Comparison of ENCODE assay signal across 16 cellular contexts in the genomic region with DNA sequence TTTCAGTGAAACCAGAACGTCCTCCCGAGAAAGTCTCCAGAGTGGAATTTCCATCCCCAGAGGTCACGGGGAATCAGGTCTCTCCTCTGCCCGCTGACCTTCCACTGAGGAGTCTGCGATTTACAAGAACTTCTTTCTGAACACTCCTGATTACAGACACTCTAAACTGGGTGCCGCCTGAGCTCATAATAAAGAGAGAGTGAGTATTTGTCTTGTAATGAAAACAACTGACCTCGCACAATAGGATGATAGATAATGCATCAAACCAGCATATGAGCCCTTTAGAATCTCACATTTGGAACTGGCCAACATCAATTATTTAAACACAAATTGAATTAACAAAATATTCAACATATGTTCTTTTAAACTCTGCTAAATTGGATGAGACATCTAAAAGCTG. TPM values are rescaled to one million over a fixed set of nuclear protein-coding genes. Genes with fewer than 3 reads are reported as not detected.
A peak's percentile ranks its signal among the peaks of the same experiment; 100 is the strongest.
DNase-seq lines count a peak whose midpoint lies in the region; ATAC-seq and TF ChIP-seq lines count a peak whose summit lies in the region.
"Had no signal": no experiment of that assay in that cellular context is flagged by ENCODE, and none has a peak within 500 bp of the region (broad histone marks: within the 10 kb centered on the region; RNA-seq: fewer than 3 reads in every experiment).

No MANE protein-coding gene starts in this region.

- no peak for TF ChIP-seq EP300 in stomach (IDR thresholded peaks at IDR 0.05)

- H3K36me3 ChIP-seq in RWPE2 (ENCODE audit: low read depth) (no peaks in the 10 kb centered on the region), stomach (no peaks in the 10 kb centered on the region)

- TF ChIP-seq POLR2A in stomach (IDR thresholded peaks at IDR 0.05), result no peak

- H3K27me3 ChIP-seq in RWPE2 (ENCODE audit: insufficient read depth, poor library complexity, severe bottlenecking) (no peaks in the 10 kb centered on the region), stomach (peaks cover 0 to 44% (median 0%) of the 10 kb centered on the region in 3 donors)

- H3K4me3 ChIP-seq in RWPE2 (ENCODE audit: severe bottlenecking), result no peak overlapping the region
- no peak overlapping the region for H3K4me3 ChIP-seq in stomach

- no peak for TF ChIP-seq CTCF in RWPE2 (IDR thresholded peaks at IDR 0.05; ENCODE audit: poor library complexity, severe bottlenecking)
- no peak for TF ChIP-seq CTCF in stomach (IDR thresholded peaks at IDR 0.05)

- H3K27ac ChIP-seq in RWPE2 (ENCODE audit: poor library complexity, severe bottlenecking) (no peak overlapping the region), stomach (no peak overlapping the region)

- intact Hi-C loops in stomach (cut with DNase I; ENCODE audit: low total_unique reads), result no loop called here

- ATAC-seq in RWPE2 (ENCODE audit: low read depth) (no peak), HG03097 (IDR thresholded peaks at IDR 0.05; ENCODE audit: low FRiP score, unreplicated experiment) (no peak)
- ATAC-seq: activated CD8-positive, alpha-beta memory T cell treated with anti-CD3 and anti-CD28 coated beads, Interleukin-2, amount 10 ng/mL, durations not matched to agents 7 days and 5 days; activated T-helper 17 cell treated with anti-CD3 and anti-CD28 coated beads, Interleukin-2, amount 50 U/mL, for 72 hours; HCT116; left lobe of liver had no signal

- H3K9me3 ChIP-seq in RWPE2 (ENCODE audit: severe bottlenecking) (no peaks in the 10 kb centered on the region), stomach (no peaks in the 10 kb centered on the region)

- 63 to 75% (median 72%) methylated on average over 7 of the region's 7 CpGs for WGBS in stomach, 5 donors

- H3K4me1 ChIP-seq in RWPE2 (ENCODE audit: insufficient read depth, poor library complexity, severe bottlenecking) (no peaks in the 10 kb centered on the region), stomach (peaks cover 0 to 22% (median 6%) of the 10 kb centered on the region in 4 donors)

- DNase-seq in DMS153 (lab: John Stamatoyannopoulos, UW) (peak; percentile 17), DMS153 treated with DMSO at 0.1 percent for 48 hours (lab: John Stamatoyannopoulos, UW; ENCODE audit: unreplicated experiment) (no peak), RWPE2 (ENCODE audit: low spot score) (peak; percentile 1), globus pallidus (ENCODE audit: low spot score) (peak; percentile 58), retina (peak; percentile 43), stomach (no peak), NCI-H345 treated with DMSO at 0.1 percent for 48 hours (lab: John Stamatoyannopoulos, UW; ENCODE audit: unreplicated experiment) (no peak)
- DNase-seq: 8988T; activated CD8-positive, alpha-beta memory T cell treated with anti-CD3 and anti-CD28 coated beads, Interleukin-2, amount 10 ng/mL, durations not matched to agents 7 days and 5 days; NCI-H1436 treated with DMSO at 0.1 percent for 48 hours; RPMI8226; stimulated activated CD4-positive, alpha-beta T cell treated with anti-CD3 and anti-CD28 coated beads, Interleukin-4, amount 100 ng/mL, for 4 hours had no signal

RNA-seq across cellular contexts. Expression of a gene that starts 47.5 kb away (rescaled TPM):
- total RNA-seq in stomach, result 10 to 100 TPM in 2 of 5 donors, 1 to 10 TPM in 2, not detected in 1; 4.2 to 38.5 (median 9.6) TPM
- polyA plus RNA-seq in stomach, result 10 to 100 TPM in 1 of 3 donors, 1 to 10 TPM in 2; 3.4 to 14.1 (median 5.5) TPM

Comparison
In these comparisons a context has a peak if more than half of its experiments do, and no peak if none do; other contexts are left out.
1. DNase-seq: peak in DMS153 (single experiment), RWPE2 (single experiment), globus pallidus (single experiment) and retina (single experiment); none in DMS153 treated with DMSO at 0.1 percent for 48 hours (single experiment), stomach (single experiment) and NCI-H345 treated with DMSO at 0.1 percent for 48 hours (single experiment).